ENCODE assay signal across 28 cellular contexts in the genomic region with DNA sequence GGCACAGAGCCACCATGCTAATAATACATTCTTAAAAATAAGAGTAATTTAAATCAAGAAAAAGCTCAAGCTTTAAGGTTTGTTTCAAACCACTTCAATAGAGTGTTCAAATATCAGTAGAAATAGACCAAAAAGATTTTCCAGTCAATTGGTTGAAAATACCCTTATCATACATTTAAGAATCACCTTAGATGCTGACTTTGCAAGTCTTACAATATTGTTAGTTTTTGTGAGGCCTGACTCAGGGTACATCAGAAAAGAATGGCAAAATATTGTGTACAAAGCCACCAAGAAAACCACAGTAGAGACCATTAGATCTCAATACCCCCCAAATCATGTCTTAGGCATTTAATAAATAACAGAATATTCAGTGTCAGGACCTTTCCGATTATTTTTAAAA. TPM values are rescaled to one million over a fixed set of nuclear protein-coding genes. Genes with fewer than 3 reads are reported as not detected.
"Had no signal": no experiment of that assay in that cellular context is flagged by ENCODE, and none has a peak within 500 bp of the region (broad histone marks: within the 10 kb centered on the region; RNA-seq: fewer than 3 reads in every experiment).

No MANE protein-coding gene starts in this region.

- H3K4me1 ChIP-seq: stomach, suprapubic skin, testis, thyroid gland, tibial artery, tibial nerve, transverse colon, upper lobe of left lung, upper lobe of right lung, uterus, vagina had no signal

- H3K27ac ChIP-seq: stomach, suprapubic skin, testis, thoracic aorta, thyroid gland, tibial artery, tibial nerve, transverse colon, upper lobe of left lung, upper lobe of right lung, uterus, vagina had no signal

- FAIRE-seq: urothelium cell line had no signal

- H3K27me3 ChIP-seq: stomach, suprapubic skin, testis, thyroid gland, tibial artery, tibial nerve, transverse colon, upper lobe of left lung, upper lobe of right lung, uterus, vagina had no signal

- H3K36me3 ChIP-seq: stomach, suprapubic skin, thoracic aorta, thyroid gland, tibial artery, tibial nerve, transverse colon, upper lobe of left lung, upper lobe of right lung, uterus, vagina had no signal

- H3K4me3 ChIP-seq: stomach, suprapubic skin, testis, thoracic aorta, thyroid gland, tibial artery, tibial nerve, transverse colon, upper lobe of left lung, upper lobe of right lung, uterus, vagina had no signal

- DNase-seq: stimulated activated CD4-positive, alpha-beta T cell treated with anti-CD3 and anti-CD28 coated beads, Interleukin-2, amount 100 ng/mL, for 48 hours; stimulated activated CD4-positive, alpha-beta T cell treated with anti-CD3 and anti-CD28 coated beads, Interleukin-4, amount 100 ng/mL, for 1 hour; stimulated activated CD4-positive, alpha-beta T cell treated with anti-CD3 and anti-CD28 coated beads, Interleukin-4, amount 100 ng/mL, for 24 hours; stimulated activated CD4-positive, alpha-beta T cell treated with anti-CD3 and anti-CD28 coated beads, Interleukin-4, amount 100 ng/mL, for 4 hours; stimulated activated CD8-positive, alpha-beta memory T cell treated with anti-CD3 and anti-CD28 coated beads, Interleukin-4, amount 100 ng/mL, for 48 hours; stimulated activated naive B cell treated with anti-CD40 and anti-IgM and Interleukin-4, amounts not matched to agents 10 μg/mL and 1 μg/mL and 100 μg/mL, for 72 hours; stimulated activated naive CD4-positive, alpha-beta T cell; stimulated activated naive CD4-positive, alpha-beta T cell treated with Interleukin-2 at 50 U/mL for 16 hours; stimulated activated naive CD8-positive, alpha-beta T cell treated with anti-CD3 and anti-CD28 coated beads, Interleukin-15, amount 100 ng/mL, for 72 hours; stimulated activated naive CD8-positive, alpha-beta T cell treated with anti-CD3 and anti-CD28 coated beads, Interleukin-15, Interleukin-2, amounts not matched to agents 100 U/mL and 50 U/mL, for 24 hours; stomach; substantia nigra; testis; thyroid gland; tibial artery; transverse colon; trophoblast cell; upper lobe of left lung; upper lobe of right lung; uterus had no signal

- H3K9me3 ChIP-seq: suprapubic skin, testis, thoracic aorta, thyroid gland, tibial artery, transverse colon, upper lobe of right lung, vagina had no signal

- ATAC-seq: stimulated activated effector memory CD8-positive, alpha-beta T cell treated with anti-CD3 and anti-CD28 coated beads, Interleukin-12 subunit alpha, Interleukin-12 subunit beta, amount 100 ng/mL, for 72 hours; stimulated activated memory B cell treated with anti-CD40 and anti-IgM and Interleukin-4, amounts not matched to agents 10 μg/mL and 1 μg/mL and 100 μg/mL, for 72 hours; stimulated activated naive B cell treated with anti-CD40 and anti-IgM and Interleukin-4, amounts not matched to agents 10 μg/mL and 1 μg/mL and 100 μg/mL, for 72 hours; stimulated activated naive CD8-positive, alpha-beta T cell treated with anti-CD3 and anti-CD28 coated beads, Interleukin-15, amount 100 ng/mL, for 72 hours; stimulated activated naive CD8-positive, alpha-beta T cell treated with anti-CD3 and anti-CD28 coated beads, Interleukin-15, Interleukin-2, amounts not matched to agents 100 U/mL and 50 U/mL, for 24 hours; upper lobe of right lung had no signal

RNA-seq across cellular contexts. Expression of a gene that starts 19.8 kb away (rescaled TPM):
- total RNA-seq: subcutaneous adipose tissue, thoracic aorta, thyroid gland, vagina had no signal

RNA-seq across cellular contexts. Expression of a gene that starts 27.7 kb away (rescaled TPM):
- total RNA-seq: thoracic aorta, thyroid gland, vagina had no signal
